In the genomic region with DNA sequence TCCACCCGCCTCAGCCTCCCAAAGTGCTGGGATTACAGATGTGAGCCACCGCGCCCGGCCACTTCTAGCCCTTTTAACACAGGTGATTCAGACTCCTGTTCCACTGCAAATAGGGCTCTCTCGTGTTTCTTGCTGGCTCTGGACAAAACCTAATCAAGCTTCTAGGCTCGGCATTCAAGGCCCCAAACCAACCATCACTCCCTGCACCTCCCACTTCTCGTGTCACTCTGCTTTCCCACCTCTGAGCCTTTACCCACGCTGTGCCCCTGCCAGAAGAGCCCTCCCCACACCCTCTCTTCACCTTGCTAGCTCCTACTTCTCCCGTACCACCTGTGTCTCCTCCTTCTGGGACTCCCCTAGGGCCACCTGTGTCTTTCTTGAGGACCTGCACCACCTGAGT, we compare ENCODE assay signal across 21 cellular contexts. TPM values are rescaled to one million over a fixed set of nuclear protein-coding genes. Genes with fewer than 3 reads are reported as not detected.
DNase-seq lines count a peak whose midpoint lies in the region; ATAC-seq and TF ChIP-seq lines count a peak whose summit lies in the region.
"Had no signal": no experiment of that assay in that cellular context is flagged by ENCODE, and none has a peak within 500 bp of the region (broad histone marks: within the 10 kb centered on the region; RNA-seq: fewer than 3 reads in every experiment).

No MANE protein-coding gene starts in this region.

- H3K4me1 ChIP-seq in ascending aorta (peaks cover 15 to 31% of the 10 kb centered on the region in 2 donors), osteoblast (ENCODE audit: insufficient read depth, low read length) (peaks cover 16% of the 10 kb centered on the region), uterus (peaks cover 0 to 24% of the 10 kb centered on the region in 2 donors)

- H3K36me3 ChIP-seq in ascending aorta (peaks cover 67 to 69% of the 10 kb centered on the region in 2 donors), osteoblast (ENCODE audit: insufficient read depth, low read length) (peaks cover 50% of the 10 kb centered on the region), uterus (no peaks in the 10 kb centered on the region)

- H3K27ac ChIP-seq in ascending aorta (peak overlapping the region; percentile 82 to 83), osteoblast (ENCODE audit: low read depth, low read length) (no peak overlapping the region), uterus (peak overlapping the region; percentile 98 to 99)
- H3K27ac ChIP-seq: 22Rv1, C4-2B had no signal

- H3K9me3 ChIP-seq in ascending aorta (no peaks in the 10 kb centered on the region), osteoblast (ENCODE audit: low read depth, low read length) (no peaks in the 10 kb centered on the region), uterus (no peaks in the 10 kb centered on the region)

- peaks cover 2% of the 10 kb centered on the region for H3K27me3 Mint-ChIP-seq in activated naive CD4-positive, alpha-beta T cell treated with anti-CD3 and anti-CD28 coated beads, Interleukin-2, amount 50 U/mL, for 24 hours
- peaks cover 3% of the 10 kb centered on the region for H3K27me3 Mint-ChIP-seq in glutamatergic neuron (ENCODE audit: unreplicated experiment)

- no peaks in the 10 kb centered on the region for H3K9me3 Mint-ChIP-seq in activated naive CD4-positive, alpha-beta T cell treated with anti-CD3 and anti-CD28 coated beads, Interleukin-2, amount 50 U/mL, for 24 hours
- no peaks in the 10 kb centered on the region for H3K9me3 Mint-ChIP-seq in activated naive CD4-positive, alpha-beta T cell treated with anti-CD3 and anti-CD28 coated beads, Interleukin-2, amount 50 U/mL, for 72 hours
- peaks cover 1% of the 10 kb centered on the region for H3K9me3 Mint-ChIP-seq in glutamatergic neuron (ENCODE audit: unreplicated experiment)

- TF ChIP-seq CTCF in ascending aorta (IDR thresholded peaks at IDR 0.05) (no peak), osteoblast (IDR thresholded peaks at IDR 0.05; ENCODE audit: extremely low read depth, low read depth, low read length) (no peak), uterus (IDR thresholded peaks at IDR 0.05) (no peak), glutamatergic neuron (IDR thresholded peaks at IDR 0.05; ENCODE audit: partially characterized antibody, unreplicated experiment) (no peak)

- intact Hi-C loops in ascending aorta (cut with DNase I) (no loop called here), uterus (cut with DNase I; ENCODE audit: low total_unique reads) (no loop called here)

- H3K4me3 Mint-ChIP-seq in activated naive CD4-positive, alpha-beta T cell treated with anti-CD3 and anti-CD28 coated beads, Interleukin-2, amount 50 U/mL, for 24 hours = no peak overlapping the region
- H3K4me3 Mint-ChIP-seq in glutamatergic neuron (ENCODE audit: unreplicated experiment) = no peak overlapping the region

- no peak overlapping the region for H3K4me2 ChIP-seq in osteoblast (ENCODE audit: insufficient read depth, low read length)

- H4K20me1 ChIP-seq in osteoblast (ENCODE audit: insufficient read depth, low read length) = no peaks in the 10 kb centered on the region

- H3K79me2 ChIP-seq in osteoblast (ENCODE audit: insufficient read depth, low read length) = peaks cover 24% of the 10 kb centered on the region

- no peak for ATAC-seq in activated naive CD4-positive, alpha-beta T cell treated with anti-CD3 and anti-CD28 coated beads, Interleukin-2, amount 50 U/mL, for 72 hours
- ATAC-seq: HCT116 had no signal

- no peaks in the 10 kb centered on the region for H3K4me1 Mint-ChIP-seq in activated naive CD4-positive, alpha-beta T cell treated with anti-CD3 and anti-CD28 coated beads, Interleukin-2, amount 50 U/mL, for 24 hours
- H3K4me1 Mint-ChIP-seq in glutamatergic neuron (ENCODE audit: low read depth, unreplicated experiment) = no peaks in the 10 kb centered on the region

- no peak for DNase-seq in activated naive CD4-positive, alpha-beta T cell treated with anti-CD3 and anti-CD28 coated beads, Interleukin-2, amount 50 U/mL, for 72 hours (ENCODE audit: low spot score in 2 of 2)
- no peak for DNase-seq in ascending aorta (ENCODE audit: low spot score in 2 of 2)
- DNase-seq in osteoblast (ENCODE audit: insufficient read length, low spot score, missing footprints) = peak; percentile 72
- DNase-seq in uterus = no peak
- DNase-seq in stimulated activated CD4-positive, alpha-beta T cell treated with anti-CD3 and anti-CD28 coated beads, Interleukin-2, amount 100 ng/mL, for 24 hours = no peak
- DNase-seq in ureter (ENCODE audit: low spot score) = no peak
- DNase-seq in glutamatergic neuron = no peak
- DNase-seq: AML-193, DMS79 treated with DMSO at 0.1 percent for 48 hours, KG1, NCI-H1417, NCI-H187, NCI-H2107, NCI-H2227 treated with DMSO at 0.1 percent for 48 hours, NCI-H510A treated with DMSO at 0.1 percent for 48 hours, NCI-H82, SHP77 treated with DMSO at 0.1 percent for 48 hours had no signal

- H3K27me3 ChIP-seq in ascending aorta (no peaks in the 10 kb centered on the region), osteoblast (ENCODE audit: insufficient read depth, low read length) (no peaks in the 10 kb centered on the region), uterus (no peaks in the 10 kb centered on the region)

- no peaks in the 10 kb centered on the region for H3K36me3 Mint-ChIP-seq in activated naive CD4-positive, alpha-beta T cell treated with anti-CD3 and anti-CD28 coated beads, Interleukin-2, amount 50 U/mL, for 24 hours
- no peaks in the 10 kb centered on the region for H3K36me3 Mint-ChIP-seq in activated naive CD4-positive, alpha-beta T cell treated with anti-CD3 and anti-CD28 coated beads, Interleukin-2, amount 50 U/mL, for 72 hours
- no peaks in the 10 kb centered on the region for H3K36me3 Mint-ChIP-seq in glutamatergic neuron (ENCODE audit: unreplicated experiment)

- no peak overlapping the region for H3K4me3 ChIP-seq in ascending aorta
- H3K4me3 ChIP-seq in osteoblast (ENCODE audit: insufficient read depth, low read length) = no peak overlapping the region
- H3K4me3 ChIP-seq in uterus = no peak overlapping the region

- no peak overlapping the region for H2AFZ ChIP-seq in osteoblast (ENCODE audit: low read length)

- TF ChIP-seq POLR2A in uterus (IDR thresholded peaks at IDR 0.05) = no peak

- H3K27ac Mint-ChIP-seq in activated naive CD4-positive, alpha-beta T cell treated with anti-CD3 and anti-CD28 coated beads, Interleukin-2, amount 50 U/mL, for 24 hours = peak overlapping the region; percentile 5
- no peak overlapping the region for H3K27ac Mint-ChIP-seq in activated naive CD4-positive, alpha-beta T cell treated with anti-CD3 and anti-CD28 coated beads, Interleukin-2, amount 50 U/mL, for 72 hours
- H3K27ac Mint-ChIP-seq in glutamatergic neuron (ENCODE audit: unreplicated experiment) = no peak overlapping the region

RNA-seq across cellular contexts. Expression of a gene that starts 19.8 kb away (rescaled TPM):
- total RNA-seq in activated naive CD4-positive, alpha-beta T cell treated with anti-CD3 and anti-CD28 coated beads, Interleukin-2, amount 50 U/mL, for 72 hours = 1 to 10 TPM; 1.6 to 5.5 TPM
- total RNA-seq in ascending aorta = 572 TPM
- 253 and 295 TPM in 2 replicates for total RNA-seq in osteoblast
- total RNA-seq in uterus = 100 to 1,000 TPM; 326 to 762 (median 535) TPM
- 170 TPM for total RNA-seq in ureter
- total RNA-seq in glutamatergic neuron (ENCODE audit: unreplicated experiment) = 23.0 TPM

RNA-seq across cellular contexts. Expression of a gene that starts 22.0 kb away (rescaled TPM):
- 10 to 100 TPM; 48.7 to 86.4 TPM for total RNA-seq in activated naive CD4-positive, alpha-beta T cell treated with anti-CD3 and anti-CD28 coated beads, Interleukin-2, amount 50 U/mL, for 72 hours
- total RNA-seq in ascending aorta (1.1 TPM), osteoblast (5.4 and 6.5 TPM in 2 replicates), uterus (10 to 100 TPM in 1 of 4 donors, 1 to 10 TPM in 3; 1.8 to 21.8 (median 2.6) TPM), ureter (1.4 TPM), glutamatergic neuron (ENCODE audit: unreplicated experiment) (3.8 TPM)
